ENCODE assay signal across 8 cellular contexts in the genomic region with DNA sequence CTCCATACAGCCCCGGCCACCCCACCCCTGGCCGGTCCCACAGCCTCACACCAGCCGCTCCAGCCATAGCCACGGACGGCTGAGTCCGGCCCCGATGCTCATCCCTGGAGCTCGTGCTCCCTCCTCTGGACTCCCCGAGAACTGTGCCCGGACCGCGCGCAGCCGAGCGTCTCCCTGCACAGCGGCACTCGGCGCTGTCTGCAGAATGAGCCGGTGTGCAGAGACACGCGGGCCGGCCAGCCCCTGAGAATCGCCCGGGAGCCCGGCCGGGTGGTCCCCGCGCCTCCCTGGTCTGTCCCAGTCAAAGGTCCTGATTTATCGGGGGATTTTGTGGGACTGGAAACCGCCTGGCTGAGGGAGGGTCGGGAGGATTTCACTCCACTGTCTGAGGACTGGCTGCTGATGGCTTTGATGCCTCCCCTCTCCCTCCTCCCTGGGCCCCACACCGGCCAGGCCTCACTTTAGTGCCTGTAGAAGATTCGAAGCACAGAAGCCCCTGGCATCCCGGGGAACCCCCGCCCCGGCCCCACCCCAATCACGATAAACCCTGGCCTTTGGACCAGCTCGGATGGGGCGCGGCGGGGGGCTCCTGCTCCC.
DNase-seq lines count a peak whose midpoint lies in the region; ATAC-seq, FAIRE-seq and TF ChIP-seq lines count a peak whose summit lies in the region.

No MANE protein-coding gene starts in this region.

- TF ChIP-seq CTCF in BJ (IDR thresholded peaks at IDR 0.05; ENCODE audit: insufficient read depth, low read depth, low read length), result peak; percentile 59
- TF ChIP-seq CTCF in endothelial cell of umbilical vein (IDR thresholded peaks at IDR 0.05; ENCODE audit: extremely low read depth in 1 of 2, insufficient read depth in 1 of 2, low read depth in 1 of 2, low read length in 2 of 2), result peak; percentile 77 to 94

- no peak for TF ChIP-seq POLR2A in endothelial cell of umbilical vein (IDR thresholded peaks at IDR 0.05; ENCODE audit: low read depth, low read length)

- peak overlapping the region; percentile 32 to 99 (median 84) for H3K4me3 Mint-ChIP-seq in naive thymus-derived CD4-positive, alpha-beta T cell
- peak overlapping the region; percentile 97 for H3K4me3 Mint-ChIP-seq in stimulated activated effector memory CD8-positive, alpha-beta T cell treated with anti-CD3 and anti-CD28 coated beads, Interleukin-12 subunit alpha, Interleukin-12 subunit beta, amount 100 ng/mL, for 72 hours

- no peaks in the 10 kb centered on the region for H3K36me3 Mint-ChIP-seq in naive thymus-derived CD4-positive, alpha-beta T cell
- peaks cover 6% of the 10 kb centered on the region for H3K36me3 Mint-ChIP-seq in stimulated activated effector memory CD8-positive, alpha-beta T cell treated with anti-CD3 and anti-CD28 coated beads, Interleukin-12 subunit alpha, Interleukin-12 subunit beta, amount 100 ng/mL, for 72 hours

- H3K9ac ChIP-seq in GM23248, result no peak overlapping the region
- no peak overlapping the region for H3K9ac ChIP-seq in endothelial cell of umbilical vein (replicated peaks; ENCODE audit: extremely low read depth, insufficient read depth, low read length)

- H3K9me2 ChIP-seq in GM23248 (ENCODE audit: insufficient read depth), result no peaks in the 10 kb centered on the region

- no peaks in the 10 kb centered on the region for H3F3A ChIP-seq in GM23248 (ENCODE audit: insufficient read depth)

- dilution Hi-C loops in endothelial cell of umbilical vein (cut with MboI; ENCODE audit: extremely low pct_ligation_motif_present, low sequenced_read_pairs), result no loop called here

- no peak overlapping the region for H3K4me2 ChIP-seq in GM23248 (ENCODE audit: unreplicated experiment)
- H3K4me2 ChIP-seq in endothelial cell of umbilical vein (ENCODE audit: insufficient read depth, low read length), result no peak overlapping the region

- no TSS peak for BruUV-seq in endothelial cell of umbilical vein (replicated peaks; lab: Mats Ljungman, UMichigan)

- peak; percentile 88 for FAIRE-seq in endothelial cell of umbilical vein (lab: Jason Lieb, UNC)

- in situ Hi-C loops in GM23248 (cut with MboI), result no loop called here

- WGBS in GM23248 (ENCODE audit: low coverage in 1 of 2, low lambda C conversion rate in 2 of 2, missing lambda C conversion rate in 2 of 2), 2 experiments, result 13 to 14% methylated on average over 34 to 41 of the region's 41 CpGs

- peaks cover 3 to 35% (median 24%) of the 10 kb centered on the region in 7 donors for H3K4me1 Mint-ChIP-seq in naive thymus-derived CD4-positive, alpha-beta T cell
- peaks cover 15% of the 10 kb centered on the region for H3K4me1 Mint-ChIP-seq in stimulated activated effector memory CD8-positive, alpha-beta T cell treated with anti-CD3 and anti-CD28 coated beads, Interleukin-12 subunit alpha, Interleukin-12 subunit beta, amount 100 ng/mL, for 72 hours

- intact Hi-C loops in endothelial cell of umbilical vein (cut with micrococcal nuclease), result loop anchor here (1.0 to 10.0 kb wide), 5 partner anchors 92 to 1150 kb away; no protein-coding TSS in a partner anchor
- intact Hi-C loops in naive thymus-derived CD4-positive, alpha-beta T cell (cut with micrococcal nuclease), result loop anchor here in 1 of 2 donors (1.0 to 5.0 kb wide), 2 partner anchors 68 to 420 kb away; no protein-coding TSS in a partner anchor

- H3K4me1 ChIP-seq in GM23248 (ENCODE audit: insufficient read depth) (no peaks in the 10 kb centered on the region), endothelial cell of umbilical vein (ENCODE audit: control insufficient read depth, extremely low read depth, insufficient read depth, low read length) (peaks cover 8% of the 10 kb centered on the region)
- H3K4me1 ChIP-seq in naive thymus-derived CD4-positive, alpha-beta T cell (ENCODE audit: control insufficient read depth in 2 of 2, insufficient read depth in 2 of 2, low read length in 2 of 2), result peaks cover 5 to 10% of the 10 kb centered on the region in 2 donors

- no peaks in the 10 kb centered on the region for H3K9me1 ChIP-seq in endothelial cell of umbilical vein (replicated peaks; ENCODE audit: control insufficient read depth, extremely low read depth, insufficient read depth, low read length)

- H3K27ac ChIP-seq in GM23248 (no peak overlapping the region), endothelial cell of umbilical vein (ENCODE audit: insufficient read depth, low read depth, low read length) (no peak overlapping the region)
- peak overlapping the region; percentile 65 for H3K27ac ChIP-seq in naive thymus-derived CD4-positive, alpha-beta T cell (ENCODE audit: low read depth, low read length)

- ATAC-seq in naive thymus-derived CD4-positive, alpha-beta T cell, result peak; percentile 83
- peak; percentile 91 for ATAC-seq in stimulated activated effector memory CD8-positive, alpha-beta T cell treated with anti-CD3 and anti-CD28 coated beads, Interleukin-12 subunit alpha, Interleukin-12 subunit beta, amount 100 ng/mL, for 72 hours
- no peak for ATAC-seq in HG02870 (IDR thresholded peaks at IDR 0.05; ENCODE audit: unreplicated experiment)

- H3K27ac Mint-ChIP-seq in naive thymus-derived CD4-positive, alpha-beta T cell, result peak overlapping the region in 2 of 9 donors; percentile 52 to 84
- no peak overlapping the region for H3K27ac Mint-ChIP-seq in stimulated activated effector memory CD8-positive, alpha-beta T cell treated with anti-CD3 and anti-CD28 coated beads, Interleukin-12 subunit alpha, Interleukin-12 subunit beta, amount 100 ng/mL, for 72 hours

- H3K27me3 ChIP-seq in BJ (ENCODE audit: control insufficient read depth, insufficient read depth, low read length) (peaks cover 2% of the 10 kb centered on the region; the same call in 1 of the 2 replicates), GM23248 (replicated peaks; ENCODE audit: insufficient read depth) (peaks cover 27% of the 10 kb centered on the region), endothelial cell of umbilical vein (ENCODE audit: control insufficient read depth in 2 of 2, insufficient read depth in 2 of 2, low read length in 2 of 2) (peaks cover 5 to 6% of the 10 kb centered on the region in 2 experiments)
- peaks cover 0 to 5% of the 10 kb centered on the region in 2 donors for H3K27me3 ChIP-seq in naive thymus-derived CD4-positive, alpha-beta T cell (ENCODE audit: control insufficient read depth in 2 of 2, insufficient read depth in 2 of 2, low read length in 2 of 2)

- H3K9me3 Mint-ChIP-seq in naive thymus-derived CD4-positive, alpha-beta T cell, result no peaks in the 10 kb centered on the region
- H3K9me3 Mint-ChIP-seq in stimulated activated effector memory CD8-positive, alpha-beta T cell treated with anti-CD3 and anti-CD28 coated beads, Interleukin-12 subunit alpha, Interleukin-12 subunit beta, amount 100 ng/mL, for 72 hours, result no peaks in the 10 kb centered on the region

- no peak overlapping the region for H2AFZ ChIP-seq in GM23248
- no peak overlapping the region for H2AFZ ChIP-seq in endothelial cell of umbilical vein (ENCODE audit: low read depth, low read length)

- CTCF ChIA-PET in BJ (lab: Yijun Ruan, JAX), result no interaction called here
- CTCF ChIA-PET in endothelial cell of umbilical vein (lab: Charles Lee), result interaction anchor here (0.8 to 4.3 kb wide), 8 partner anchors 17 to 1232 kb away, joined by 3 to 17 read pairs (median 5); no protein-coding TSS in a partner anchor
- CTCF ChIA-PET in naive thymus-derived CD4-positive, alpha-beta T cell (lab: Charles Lee), result interaction anchor here (1.5 kb wide), 1 partner anchor 678 kb away, joined by 3 read pairs; no protein-coding TSS in a partner anchor

- POLR2A ChIA-PET in BJ (lab: Charles Lee) (no interaction called here), endothelial cell of umbilical vein (lab: Charles Lee) (no interaction called here)
- POLR2A ChIA-PET in naive thymus-derived CD4-positive, alpha-beta T cell (lab: Charles Lee), result no interaction called here

- H3K4me3 ChIP-seq in BJ (ENCODE audit: low read depth, low read length) (no peak overlapping the region), GM23248 (no peak overlapping the region), endothelial cell of umbilical vein (replicated peaks in 1 of 3; ENCODE audit: insufficient read depth in 1 of 3, low read depth in 1 of 3, low read length in 3 of 3) (no peak overlapping the region)
- H3K4me3 ChIP-seq in naive thymus-derived CD4-positive, alpha-beta T cell (ENCODE audit: low read length), result peak overlapping the region; percentile 69

- DNase-seq in BJ (ENCODE audit: low read depth), result no peak
- DNase-seq in GM23248, result peak; percentile 67
- DNase-seq in NCI-H526 (lab: John Stamatoyannopoulos, UW), result peak; percentile 5 to 76
- peak; percentile 45 to 63 (median 58) for DNase-seq in activated CD8-positive, alpha-beta memory T cell treated with anti-CD3 and anti-CD28 coated beads for 48 hours (ENCODE audit: low read depth in 2 of 3, low spot score in 2 of 3)
- peak; percentile 52 for DNase-seq in endothelial cell of umbilical vein (ENCODE audit: low read depth, low spot score)
- peak; percentile 37 to 79 (median 63) for DNase-seq in naive thymus-derived CD4-positive, alpha-beta T cell
- peak; percentile 63 to 88 for DNase-seq in stimulated activated effector memory CD8-positive, alpha-beta T cell treated with anti-CD3 and anti-CD28 coated beads, Interleukin-12 subunit alpha, Interleukin-12 subunit beta, amount 100 ng/mL, for 72 hours (ENCODE audit: low spot score in 2 of 2)

- H3K27me3 Mint-ChIP-seq in naive thymus-derived CD4-positive, alpha-beta T cell, result peaks cover 10 to 38% (median 20%) of the 10 kb centered on the region in 5 donors

- H4K20me1 ChIP-seq in GM23248 (ENCODE audit: insufficient read depth), result no peaks in the 10 kb centered on the region
- no peaks in the 10 kb centered on the region for H4K20me1 ChIP-seq in endothelial cell of umbilical vein (replicated peaks; ENCODE audit: control insufficient read depth, extremely low read depth, insufficient read depth, low read length)

- H3K36me3 ChIP-seq in BJ (ENCODE audit: control insufficient read depth, insufficient read depth, low read length) (no peaks in the 10 kb centered on the region), GM23248 (ENCODE audit: low read depth) (no peaks in the 10 kb centered on the region), endothelial cell of umbilical vein (ENCODE audit: control insufficient read depth in 2 of 2, extremely low read depth in 1 of 2, insufficient read depth in 2 of 2, low read length in 2 of 2) (no peaks in the 10 kb centered on the region)
- H3K36me3 ChIP-seq in naive thymus-derived CD4-positive, alpha-beta T cell (ENCODE audit: control insufficient read depth in 2 of 3, insufficient read depth in 3 of 3, low read length in 3 of 3), result no peaks in the 10 kb centered on the region

- no peaks in the 10 kb centered on the region for H3K79me2 ChIP-seq in GM23248 (ENCODE audit: insufficient read depth)
- no peaks in the 10 kb centered on the region for H3K79me2 ChIP-seq in endothelial cell of umbilical vein (ENCODE audit: control insufficient read depth, insufficient read depth, low read length)

- no peaks in the 10 kb centered on the region for H3K9me3 ChIP-seq in GM23248 (ENCODE audit: low read depth)
- no peaks in the 10 kb centered on the region for H3K9me3 ChIP-seq in endothelial cell of umbilical vein (replicated peaks; ENCODE audit: control insufficient read depth, insufficient read depth, low read length)
- H3K9me3 ChIP-seq in naive thymus-derived CD4-positive, alpha-beta T cell (ENCODE audit: control insufficient read depth in 2 of 3, low read length in 3 of 3), result no peaks in the 10 kb centered on the region

TF ChIP-seq in endothelial cell of umbilical vein, 7 proteins besides CTCF, POLR2A, EP300 and RAD21 (continues in another document):
- TF ChIP-seq POLR2AphosphoS5 (IDR thresholded peaks at IDR 0.05; ENCODE audit: insufficient read depth, low read depth, low read length), result no peak
